11 cellular contexts compared by ENCODE assay signal in the genomic region with DNA sequence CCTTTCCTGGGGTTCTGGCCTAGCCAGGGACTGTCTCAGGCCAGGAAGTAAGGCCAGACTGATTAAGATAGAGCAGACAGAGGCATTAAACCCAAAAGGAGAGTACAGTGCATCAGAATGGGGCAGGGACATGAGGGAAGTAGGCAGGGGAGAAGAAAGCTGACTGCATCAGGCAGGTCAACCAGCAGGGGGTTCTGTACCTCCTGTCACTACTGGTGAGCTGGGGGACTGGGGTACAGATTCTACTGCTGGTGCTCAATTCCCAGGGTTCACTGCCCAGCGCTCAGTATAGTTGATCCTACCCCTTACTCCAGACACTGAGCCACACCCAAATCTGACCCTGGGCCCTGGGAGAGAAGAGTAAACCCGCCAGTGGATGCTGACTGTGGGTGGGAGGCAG. TPM values are rescaled to one million over a fixed set of nuclear protein-coding genes. Genes with fewer than 3 reads are reported as not detected.
A peak's percentile ranks its signal among the peaks of the same experiment; 100 is the strongest.
DNase-seq lines count a peak whose midpoint lies in the region; ATAC-seq and TF ChIP-seq lines count a peak whose summit lies in the region.
"Had no signal": no experiment of that assay in that cellular context is flagged by ENCODE, and none has a peak within 500 bp of the region (broad histone marks: within the 10 kb centered on the region; RNA-seq: fewer than 3 reads in every experiment).

No MANE protein-coding gene starts in this region.

- no peaks in the 10 kb centered on the region for H3K9me3 Mint-ChIP-seq in activated CD8-positive, alpha-beta memory T cell treated with anti-CD3 and anti-CD28 coated beads, Interleukin-2, amount 10 ng/mL, durations not matched to agents 7 days and 5 days (ENCODE audit: low read depth)
- H3K9me3 Mint-ChIP-seq: immature natural killer cell had no signal

- H3K9me3 ChIP-seq in T-helper 17 cell (ENCODE audit: control insufficient read depth, low read length, poor library complexity, severe bottlenecking) (no peaks in the 10 kb centered on the region), tibial artery (no peaks in the 10 kb centered on the region)

- peaks cover 20% of the 10 kb centered on the region for H3K27me3 Mint-ChIP-seq in activated CD8-positive, alpha-beta memory T cell treated with anti-CD3 and anti-CD28 coated beads, Interleukin-2, amount 10 ng/mL, durations not matched to agents 7 days and 5 days
- H3K27me3 Mint-ChIP-seq in T-helper 17 cell, result peaks cover 7% of the 10 kb centered on the region

- peak; percentile 48 for DNase-seq in activated CD8-positive, alpha-beta memory T cell treated with anti-CD3 and anti-CD28 coated beads, Interleukin-2, amount 10 ng/mL, durations not matched to agents 7 days and 5 days
- DNase-seq in activated CD8-positive, alpha-beta memory T cell treated with anti-CD3 and anti-CD28 coated beads for 24 hours, result no peak
- DNase-seq in T-helper 17 cell, result no peak
- DNase-seq in foreskin keratinocyte, result no peak
- DNase-seq in tibial artery, result no peak
- no peak for DNase-seq in NCI-H1092 (lab: John Stamatoyannopoulos, UW)
- no peak for DNase-seq in NK-92 treated with Interleukin-12 subunit alpha and Interleukin-12 subunit beta, amount 100 ng/mL, for 24 hours (lab: John Stamatoyannopoulos, UW)
- no peak for DNase-seq in left colon
- DNase-seq: immature natural killer cell had no signal

- no peaks in the 10 kb centered on the region for H3K36me3 Mint-ChIP-seq in activated CD8-positive, alpha-beta memory T cell treated with anti-CD3 and anti-CD28 coated beads, Interleukin-2, amount 10 ng/mL, durations not matched to agents 7 days and 5 days
- no peaks in the 10 kb centered on the region for H3K36me3 Mint-ChIP-seq in T-helper 17 cell (ENCODE audit: low read depth)

- peak; percentile 11 for TF ChIP-seq CTCF in foreskin keratinocyte (conservative IDR thresholded peaks at IDR 0.05)
- TF ChIP-seq CTCF in tibial artery (IDR thresholded peaks at IDR 0.05), result no peak

- H3K27me3 ChIP-seq in foreskin keratinocyte (peaks cover 23% of the 10 kb centered on the region), tibial artery (no peaks in the 10 kb centered on the region)

- CTCF ChIA-PET in activated CD8-positive, alpha-beta memory T cell treated with anti-CD3 and anti-CD28 coated beads, Interleukin-2, amount 10 ng/mL, durations not matched to agents 7 days and 5 days (lab: Charles Lee), result interaction anchor here (0.6 to 1.7 kb wide), 6 partner anchors 8 to 481 kb away, joined by 3 to 6 read pairs (median 4); a partner anchor contains a TSS

- no peak overlapping the region for H3K4me3 Mint-ChIP-seq in activated CD8-positive, alpha-beta memory T cell treated with anti-CD3 and anti-CD28 coated beads, Interleukin-2, amount 10 ng/mL, durations not matched to agents 7 days and 5 days
- H3K4me3 Mint-ChIP-seq in T-helper 17 cell, result no peak overlapping the region
- H3K4me3 Mint-ChIP-seq: immature natural killer cell had no signal

- no peak overlapping the region for H3K27ac ChIP-seq in foreskin keratinocyte
- H3K27ac ChIP-seq in tibial artery, result peak overlapping the region; percentile 72 to 76

- peaks cover 5% of the 10 kb centered on the region for H3K4me1 ChIP-seq in foreskin keratinocyte
- H3K4me1 ChIP-seq in tibial artery, result peaks cover 0 to 73% (median 64%) of the 10 kb centered on the region in 4 donors

- peaks cover 0 to 3% (median 0%) of the 10 kb centered on the region in 3 donors for H3K36me3 ChIP-seq in tibial artery

- intact Hi-C loops in tibial artery (cut with DNase I; ENCODE audit: low total_unique reads), result loop anchor here (10.0 kb wide), 2 partner anchors 57 to 167 kb away; a partner anchor contains a TSS
- intact Hi-C loops in left colon (cut with DNase I, micrococcal nuclease), result loop anchor here in 1 of 2 donors (10.0 kb wide), 1 partner anchor 477 kb away; no protein-coding TSS in a partner anchor

- ATAC-seq in activated CD8-positive, alpha-beta memory T cell treated with anti-CD3 and anti-CD28 coated beads, Interleukin-2, amount 10 ng/mL, durations not matched to agents 7 days and 5 days, result peak; percentile 30
- no peak for ATAC-seq in T-helper 17 cell
- no peak for ATAC-seq in foreskin keratinocyte
- ATAC-seq in left colon, result no peak
- ATAC-seq: Panc1 had no signal

- no peak overlapping the region for H3K27ac Mint-ChIP-seq in activated CD8-positive, alpha-beta memory T cell treated with anti-CD3 and anti-CD28 coated beads, Interleukin-2, amount 10 ng/mL, durations not matched to agents 7 days and 5 days
- peak overlapping the region; percentile 45 for H3K27ac Mint-ChIP-seq in T-helper 17 cell

- no peak overlapping the region for H3K4me3 ChIP-seq in tibial artery

- H3K4me1 Mint-ChIP-seq in activated CD8-positive, alpha-beta memory T cell treated with anti-CD3 and anti-CD28 coated beads, Interleukin-2, amount 10 ng/mL, durations not matched to agents 7 days and 5 days, result peaks cover 14% of the 10 kb centered on the region
- peaks cover 7% of the 10 kb centered on the region for H3K4me1 Mint-ChIP-seq in T-helper 17 cell

RNA-seq across cellular contexts. Expression of a gene that starts 12.9 kb away (rescaled TPM):
- total RNA-seq in activated CD8-positive, alpha-beta memory T cell treated with anti-CD3 and anti-CD28 coated beads, Interleukin-2, amount 10 ng/mL, durations not matched to agents 7 days and 5 days, result 10 to 100 TPM; 57.9 to 63.8 TPM
- total RNA-seq in T-helper 17 cell (10 to 100 TPM; 36.6 to 41.3 TPM), foreskin keratinocyte (32.2 and 32.9 TPM in 2 replicates), left colon (10 to 100 TPM; 42.2 to 52.4 TPM)
- polyA plus RNA-seq in foreskin keratinocyte, result 5.6 and 6.7 TPM in 2 replicates

RNA-seq across cellular contexts. Expression of a gene that starts 39.1 kb away (rescaled TPM):
- under 1 TPM; 0.41 to 0.61 TPM for total RNA-seq in activated CD8-positive, alpha-beta memory T cell treated with anti-CD3 and anti-CD28 coated beads, Interleukin-2, amount 10 ng/mL, durations not matched to agents 7 days and 5 days
- total RNA-seq in T-helper 17 cell (1 to 10 TPM; 1.5 to 1.6 TPM), foreskin keratinocyte (not detected in 2 replicates), left colon (not detected)
- 0.01 TPM in 2 replicates for polyA plus RNA-seq in foreskin keratinocyte
- total RNA-seq: dermis microvascular lymphatic vessel endothelial cell had no signal
